8 cellular contexts compared by ENCODE assay signal in genomic region chr16:31200821-31201510, GRCh38. TPM values are rescaled to one million over a fixed set of nuclear protein-coding genes. Genes with fewer than 3 reads are reported as not detected.
DNase-seq lines count a peak whose midpoint lies in the region; ATAC-seq and TF ChIP-seq lines count a peak whose summit lies in the region.

No MANE protein-coding gene starts in this region.

- H3K4me1 ChIP-seq in foreskin keratinocyte, result peaks cover 8% of the 10 kb centered on the region

- peak; percentile 0 for ATAC-seq in foreskin keratinocyte
- ATAC-seq in HG02973 (IDR thresholded peaks at IDR 0.05; ENCODE audit: unreplicated experiment), result no peak

- H3K27me3 ChIP-seq in foreskin keratinocyte, result no peaks in the 10 kb centered on the region

- H3K27ac ChIP-seq in 22Rv1, result no peak overlapping the region
- peak overlapping the region; percentile 27 for H3K27ac ChIP-seq in foreskin keratinocyte

- peak; percentile 29 for DNase-seq in HPDE6-E6E7 (ENCODE audit: extremely low spot score)
- DNase-seq in activated CD4-positive, alpha-beta T cell treated with anti-CD3 and anti-CD28 coated beads for 4 hours, result peak; percentile 35
- no peak for DNase-seq in foreskin keratinocyte
- peak; percentile 39 for DNase-seq in stromal cell of bone marrow (ENCODE audit: low read depth)
- no peak for DNase-seq in NCI-H1436 (lab: John Stamatoyannopoulos, UW)
- DNase-seq in NCI-H446 (lab: John Stamatoyannopoulos, UW), result no peak

- TF ChIP-seq CTCF in 22Rv1 (IDR thresholded peaks at IDR 0.05), result 0 out of 2 replicates have a peak, but pooled peaks have one; percentile 6
- TF ChIP-seq CTCF in foreskin keratinocyte (conservative IDR thresholded peaks at IDR 0.05), result peak; percentile 30

RNA-seq across cellular contexts. Expression of gene PYCARD, which starts 1.6 kb away (rescaled TPM):
- 103 and 105 TPM in 2 replicates for total RNA-seq in foreskin keratinocyte
- polyA plus RNA-seq in foreskin keratinocyte, result 123 and 140 TPM in 2 replicates

RNA-seq across cellular contexts. Expression of gene TRIM72, which starts 13.0 kb away (rescaled TPM):
- total RNA-seq in foreskin keratinocyte, result not detected in 2 replicates
- polyA plus RNA-seq in foreskin keratinocyte, result not detected in 2 replicates

RNA-seq across cellular contexts. Expression of gene PYDC1, which starts 16.0 kb away (rescaled TPM):
- not detected in 2 replicates for total RNA-seq in foreskin keratinocyte
- not detected in 2 replicates for polyA plus RNA-seq in foreskin keratinocyte

RNA-seq across cellular contexts. Expression of gene FUS, which starts 21.0 kb away (rescaled TPM):
- total RNA-seq in foreskin keratinocyte, result 99.8 and 114 TPM in 2 replicates
- polyA plus RNA-seq in foreskin keratinocyte, result 355 and 388 TPM in 2 replicates

RNA-seq across cellular contexts. Expression of gene PRSS36, which starts 51.1 kb away (rescaled TPM):
- total RNA-seq in foreskin keratinocyte, result 0.31 and 0.53 TPM in 2 replicates
- 0.34 and 0.69 TPM in 2 replicates for polyA plus RNA-seq in foreskin keratinocyte

Comparison
In these comparisons a context has a peak if more than half of its experiments do, and no peak if none do; other contexts are left out.
1. DNase-seq: peak in HPDE6-E6E7 (single experiment), activated CD4-positive, alpha-beta T cell treated with anti-CD3 and anti-CD28 coated beads for 4 hours (2 of 2) and stromal cell of bone marrow (single experiment); none in foreskin keratinocyte (0 of 2), NCI-H1436 (single experiment) and NCI-H446 (0 of 2).